8 cellular contexts compared by ENCODE assay signal in the genomic region with DNA sequence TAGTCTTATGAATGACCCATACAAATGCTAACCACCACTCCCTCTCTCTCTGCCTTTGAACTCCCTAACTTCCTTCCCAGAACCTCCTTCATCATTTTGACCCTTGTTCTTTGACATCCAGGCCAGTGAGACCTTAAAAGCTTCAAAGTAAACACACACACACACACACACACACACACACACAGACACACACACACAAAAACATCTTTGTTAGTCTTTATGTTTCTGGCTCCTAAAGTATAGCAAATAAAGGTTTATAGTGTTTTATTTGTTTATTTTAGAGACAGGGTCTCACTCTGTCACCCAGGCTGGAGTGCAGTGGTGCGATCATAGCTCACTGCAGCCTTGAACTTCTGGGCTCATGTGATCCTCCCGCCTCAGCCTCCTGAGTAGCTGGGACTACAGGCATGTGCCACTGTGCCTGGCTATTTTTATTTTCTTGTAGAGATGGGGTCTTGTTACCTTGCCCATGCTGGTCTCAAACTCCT. TPM values are rescaled to one million over a fixed set of nuclear protein-coding genes. Genes with fewer than 3 reads are reported as not detected.
A peak's percentile ranks its signal among the peaks of the same experiment; 100 is the strongest.
DNase-seq lines count a peak whose midpoint lies in the region; ATAC-seq and TF ChIP-seq lines count a peak whose summit lies in the region.
"Not testable (repeated sequence)": the region's sequence is repeated elsewhere in the genome, so short reads cannot be mapped to it uniquely, and the experiment has no call there.
"Had no signal": no experiment of that assay in that cellular context is flagged by ENCODE, and none has a peak within 500 bp of the region (broad histone marks: within the 10 kb centered on the region; RNA-seq: fewer than 3 reads in every experiment).

No MANE protein-coding gene starts in this region.

- DNase-seq in SK-N-MC (ENCODE audit: low read depth, low spot score); mesothelial cell of epicardium (ENCODE audit: low spot score in 2 of 2, unreplicated experiment in 2 of 2): not testable (repeated sequence)
- DNase-seq in foreskin melanocyte = peak; percentile 22

- not testable (repeated sequence) for ATAC-seq in stimulated activated memory B cell treated with anti-CD40 and anti-IgM and Interleukin-4, amounts not matched to agents 10 μg/mL and 1 μg/mL and 100 μg/mL, for 72 hours

- H3K9me3 Mint-ChIP-seq in mesothelial cell of epicardium; stimulated activated memory B cell treated with anti-CD40 and anti-IgM and Interleukin-4, amounts not matched to agents 10 μg/mL and 1 μg/mL and 100 μg/mL, for 72 hours: not testable (repeated sequence)

- not testable (repeated sequence) for TF ChIP-seq CTCF in mesothelial cell of epicardium (IDR thresholded peaks at IDR 0.05; ENCODE audit: unreplicated experiment)

- peak overlapping the region in 9 of 11 experiments; percentile 26 to 81 (median 60); a peak in 15 of 22 replicates for H3K4me2 ChIP-seq in BLaER1 treated with 17β-estradiol and CSF1 and Interleukin-3, amounts not matched to agents 10 nM and 100 nM

- H3K36me3 ChIP-seq in BLaER1 treated with 17β-estradiol and CSF1 and Interleukin-3, amounts not matched to agents 10 nM and 100 nM = not testable (repeated sequence)
- H3K36me3 ChIP-seq in SK-N-MC (ENCODE audit: insufficient read depth, low read length) = peaks cover 80% of the 10 kb centered on the region

- H3K27me3 ChIP-seq in BLaER1 treated with 17β-estradiol and CSF1 and Interleukin-3, amounts not matched to agents 10 nM and 100 nM = not testable (repeated sequence)

- peaks cover 17% of the 10 kb centered on the region for H3K36me3 Mint-ChIP-seq in mesothelial cell of epicardium
- not testable (repeated sequence) for H3K36me3 Mint-ChIP-seq in stimulated activated memory B cell treated with anti-CD40 and anti-IgM and Interleukin-4, amounts not matched to agents 10 μg/mL and 1 μg/mL and 100 μg/mL, for 72 hours

- H4K20me1 ChIP-seq in BLaER1 treated with 17β-estradiol and CSF1 and Interleukin-3, amounts not matched to agents 10 nM and 100 nM = not testable (repeated sequence)

- H3K4me1 Mint-ChIP-seq in mesothelial cell of epicardium = peaks cover 55% of the 10 kb centered on the region
- not testable (repeated sequence) for H3K4me1 Mint-ChIP-seq in stimulated activated memory B cell treated with anti-CD40 and anti-IgM and Interleukin-4, amounts not matched to agents 10 μg/mL and 1 μg/mL and 100 μg/mL, for 72 hours

- not testable (repeated sequence) for H3K4me3 Mint-ChIP-seq in mesothelial cell of epicardium; stimulated activated memory B cell treated with anti-CD40 and anti-IgM and Interleukin-4, amounts not matched to agents 10 μg/mL and 1 μg/mL and 100 μg/mL, for 72 hours

- H3K9ac ChIP-seq in BLaER1 treated with 17β-estradiol and CSF1 and Interleukin-3, amounts not matched to agents 10 nM and 100 nM = not testable (repeated sequence)
- peak overlapping the region; percentile 86 for H3K9ac ChIP-seq in SK-N-MC (ENCODE audit: insufficient read length)

- H3K27ac ChIP-seq in BLaER1 treated with 17β-estradiol and CSF1 and Interleukin-3, amounts not matched to agents 10 nM and 100 nM = peak overlapping the region in 3 of 11 experiments; percentile 2 to 24 (median 3); a peak in 2 of 22 replicates
- H3K27ac ChIP-seq in SK-N-MC (peak overlapping the region; percentile 100), temporal lobe (ENCODE audit: low read depth, low read length) (peak overlapping the region; percentile 17)

- not testable (repeated sequence) for H3K4me3 ChIP-seq in BLaER1 treated with 17β-estradiol and CSF1 and Interleukin-3, amounts not matched to agents 10 nM and 100 nM
- H3K4me3 ChIP-seq in SK-N-MC = peak overlapping the region; percentile 60; the same call in 1 of the 2 replicates

- peaks cover 0 to 16% (median 0%) of the 10 kb centered on the region in 11 experiments; a peak in 7 of 22 replicates for H3K9me3 ChIP-seq in BLaER1 treated with 17β-estradiol and CSF1 and Interleukin-3, amounts not matched to agents 10 nM and 100 nM (replicated peaks in 1 of 11)
- not testable (repeated sequence) for H3K9me3 ChIP-seq in SK-N-MC (ENCODE audit: low read depth, low read length)

- H3K4me1 ChIP-seq in BLaER1 treated with 17β-estradiol and CSF1 and Interleukin-3, amounts not matched to agents 10 nM and 100 nM = peaks cover 7 to 63% (median 47%) of the 10 kb centered on the region in 10 experiments; a peak in 17 of 20 replicates

- H3K27me3 Mint-ChIP-seq in mesothelial cell of epicardium (ENCODE audit: low read depth); stimulated activated memory B cell treated with anti-CD40 and anti-IgM and Interleukin-4, amounts not matched to agents 10 μg/mL and 1 μg/mL and 100 μg/mL, for 72 hours: not testable (repeated sequence)

- peak overlapping the region; percentile 23 for H3K27ac Mint-ChIP-seq in mesothelial cell of epicardium
- peak overlapping the region; percentile 9 for H3K27ac Mint-ChIP-seq in stimulated activated memory B cell treated with anti-CD40 and anti-IgM and Interleukin-4, amounts not matched to agents 10 μg/mL and 1 μg/mL and 100 μg/mL, for 72 hours

RNA-seq across cellular contexts. Expression of a gene that starts 9.8 kb away (rescaled TPM):
- total RNA-seq in mesothelial cell of epicardium = 104 to 111 TPM (median 107 TPM) in 3 replicates
- total RNA-seq in temporal lobe = 9.8 TPM
- total RNA-seq: A172; CD4-positive, alpha-beta memory T cell had no signal
